In the genomic region with DNA sequence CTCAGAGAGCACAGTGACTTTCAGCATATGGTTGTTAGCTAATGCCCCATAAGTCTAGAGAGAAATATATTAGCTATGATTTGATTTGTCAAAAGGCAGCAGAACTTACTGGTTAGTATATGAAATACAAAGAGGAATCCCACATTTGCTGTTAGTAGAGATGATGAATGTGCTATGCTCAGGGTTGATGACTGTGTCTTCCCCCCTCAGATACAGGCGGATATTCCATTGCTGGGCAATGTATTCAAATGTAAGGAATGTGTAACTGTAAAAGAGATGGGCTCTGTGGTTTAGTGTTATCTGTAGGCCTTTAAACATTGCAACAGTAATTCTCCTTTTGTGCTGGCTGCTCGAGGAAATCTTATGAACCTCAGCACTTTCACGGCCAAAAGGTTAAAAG, we compare ENCODE assay signal across 23 cellular contexts.
A peak's percentile ranks its signal among the peaks of the same experiment; 100 is the strongest.
DNase-seq lines count a peak whose midpoint lies in the region; ATAC-seq and TF ChIP-seq lines count a peak whose summit lies in the region.
"Had no signal": no experiment of that assay in that cellular context is flagged by ENCODE, and none has a peak within 500 bp of the region (broad histone marks: within the 10 kb centered on the region; RNA-seq: fewer than 3 reads in every experiment).

No MANE protein-coding gene starts in this region.

- no peak overlapping the region for H4K5ac ChIP-seq in IMR-90 (ENCODE audit: low read depth, low read length)

- no peaks in the 10 kb centered on the region for H3K27me3 ChIP-seq in IMR-90 (ENCODE audit: control insufficient read depth, insufficient read depth, low read length)
- no peaks in the 10 kb centered on the region for H3K27me3 ChIP-seq in stomach

- no peak overlapping the region for H3K18ac ChIP-seq in IMR-90 (ENCODE audit: low read depth, low read length)

- no peaks in the 10 kb centered on the region for H3K4me1 ChIP-seq in IMR-90 (ENCODE audit: control insufficient read depth, insufficient read depth, low read length)
- no peaks in the 10 kb centered on the region for H3K4me1 ChIP-seq in stomach
- H3K4me1 ChIP-seq: BLaER1 had no signal

- no peak overlapping the region for H3K4me2 ChIP-seq in IMR-90 (ENCODE audit: low read depth, low read length)
- H3K4me2 ChIP-seq: BLaER1 had no signal

- H3K23ac ChIP-seq in IMR-90 (ENCODE audit: low read depth, low read length): no peak overlapping the region

- intact Hi-C loops in IMR-90 (cut with micrococcal nuclease) (no loop called here), stomach (cut with DNase I; ENCODE audit: low total_unique reads) (no loop called here)

- no peaks in the 10 kb centered on the region for H4K20me1 ChIP-seq in IMR-90 (ENCODE audit: insufficient read depth, low read length)
- H4K20me1 ChIP-seq: BLaER1 had no signal

- no peaks in the 10 kb centered on the region for H3K36me3 Mint-ChIP-seq in naive thymus-derived CD8-positive, alpha-beta T cell
- H3K36me3 Mint-ChIP-seq in endothelial cell (ENCODE audit: low read depth, unreplicated experiment): no peaks in the 10 kb centered on the region

- H3K4me3 Mint-ChIP-seq in naive thymus-derived CD8-positive, alpha-beta T cell: no peak overlapping the region
- H3K4me3 Mint-ChIP-seq in endothelial cell (ENCODE audit: unreplicated experiment): no peak overlapping the region
- H3K4me3 Mint-ChIP-seq: CD4-positive, alpha-beta T cell had no signal

- ATAC-seq in IMR-90 (ENCODE audit: low read depth): 0 out of 2 replicates have a peak, but pooled peaks have one; percentile 17
- no peak for ATAC-seq in HG03045 (IDR thresholded peaks at IDR 0.05; ENCODE audit: unreplicated experiment)
- ATAC-seq in naive thymus-derived CD8-positive, alpha-beta T cell: no peak
- ATAC-seq: Panc1 had no signal

- H3K56ac ChIP-seq in IMR-90 (ENCODE audit: extremely low read depth, insufficient read depth, low read length): no peak overlapping the region

- no peak overlapping the region for H3K27ac Mint-ChIP-seq in naive thymus-derived CD8-positive, alpha-beta T cell
- no peak overlapping the region for H3K27ac Mint-ChIP-seq in endothelial cell (ENCODE audit: unreplicated experiment)
- H3K27ac Mint-ChIP-seq: CD4-positive, alpha-beta T cell had no signal

- no peak overlapping the region for H3K14ac ChIP-seq in IMR-90 (replicated peaks; ENCODE audit: low read depth, low read length)

- TF ChIP-seq RAD21 in IMR-90 (IDR thresholded peaks at IDR 0.05; ENCODE audit: low read length): no peak

- H3K9ac ChIP-seq in IMR-90 (ENCODE audit: low read depth, low read length): no peak overlapping the region
- H3K9ac ChIP-seq: BLaER1, GM23248 had no signal

- DNase-seq in A172 (ENCODE audit: low spot score): peak; percentile 49
- peak; percentile 61 for DNase-seq in IMR-90
- peak; percentile 43 to 44 for DNase-seq in cardiac fibroblast (ENCODE audit: low read depth in 2 of 2)
- DNase-seq in fibroblast of the aortic adventitia (ENCODE audit: low read depth): peak; percentile 50
- no peak for DNase-seq in stomach
- no peak for DNase-seq in naive thymus-derived CD8-positive, alpha-beta T cell
- no peak for DNase-seq in endothelial cell (ENCODE audit: low spot score)
- DNase-seq: CD4-positive, alpha-beta T cell; GM23248; H7; Karpas-422; NCI-H1092; NCI-H1417 treated with DMSO at 0.1 percent for 48 hours; NCI-H1694 treated with DMSO at 0.1 percent for 48 hours; NCI-H2081; NCI-H226; NCI-H510A; NCI-H69; SHP77 treated with DMSO at 0.1 percent for 48 hours had no signal

- no peak overlapping the region for H2BK5ac ChIP-seq in IMR-90 (ENCODE audit: low read depth, low read length, poor library complexity, severe bottlenecking)

- H3K4ac ChIP-seq in IMR-90 (ENCODE audit: low read depth, low read length): no peak overlapping the region

- H4K8ac ChIP-seq in IMR-90 (ENCODE audit: low read depth in 2 of 2, low read length in 2 of 2): no peak overlapping the region

- H2BK20ac ChIP-seq in IMR-90 (ENCODE audit: low read depth, low read length): no peak overlapping the region

- H2AK9ac ChIP-seq in IMR-90 (replicated peaks; ENCODE audit: low read depth, low read length, poor library complexity): no peak overlapping the region

- H2BK15ac ChIP-seq in IMR-90 (ENCODE audit: low read depth, low read length): no peak overlapping the region

- H3K79me1 ChIP-seq in IMR-90 (ENCODE audit: low read depth in 1 of 2, low read length in 2 of 2): no peaks in the 10 kb centered on the region

- TF ChIP-seq POLR2A in IMR-90 (IDR thresholded peaks at IDR 0.05; ENCODE audit: low read depth, low read length) (no peak), stomach (IDR thresholded peaks at IDR 0.05) (no peak)

- H3K4me1 Mint-ChIP-seq in naive thymus-derived CD8-positive, alpha-beta T cell: no peaks in the 10 kb centered on the region
- H3K4me1 Mint-ChIP-seq in endothelial cell (ENCODE audit: unreplicated experiment): no peaks in the 10 kb centered on the region

- no peak overlapping the region for H2AFZ ChIP-seq in IMR-90 (replicated peaks; ENCODE audit: low read length, poor library complexity)
- H2AFZ ChIP-seq: GM23248 had no signal

- TF ChIP-seq CTCF in IMR-90 (conservative IDR thresholded peaks at IDR 0.05; ENCODE audit: low read depth, low read length) (no peak), cardiac fibroblast (IDR thresholded peaks at IDR 0.05; ENCODE audit: low read depth, low read length) (no peak), fibroblast of the aortic adventitia (IDR thresholded peaks at IDR 0.05; ENCODE audit: insufficient read depth, low read length) (no peak), stomach (IDR thresholded peaks at IDR 0.05) (no peak), endothelial cell (IDR thresholded peaks at IDR 0.05; ENCODE audit: unreplicated experiment) (no peak)

- no peak overlapping the region for H2AK5ac ChIP-seq in IMR-90 (ENCODE audit: low read depth, low read length)

- H3K4me3 ChIP-seq in IMR-90 (ENCODE audit: insufficient read depth, low read depth, low read length) (no peak overlapping the region), cardiac fibroblast (replicated peaks in 1 of 2; ENCODE audit: low read depth in 2 of 2, low read length in 2 of 2) (no peak overlapping the region), fibroblast of the aortic adventitia (ENCODE audit: low read depth, low read length) (no peak overlapping the region), stomach (no peak overlapping the region)
- H3K4me3 ChIP-seq: BLaER1, GM23248 had no signal

- H3K27ac ChIP-seq in IMR-90 (ENCODE audit: insufficient read depth, low read length) (no peak overlapping the region), stomach (no peak overlapping the region)
- H3K27ac ChIP-seq: 22Rv1, BLaER1, GM23248 had no signal

- no peak overlapping the region for H2BK120ac ChIP-seq in IMR-90 (ENCODE audit: low read depth, low read length)

- H4K91ac ChIP-seq in IMR-90 (ENCODE audit: insufficient read depth, low read depth, low read length): no peak overlapping the region

- in situ Hi-C loops in IMR-90 (cut with MboI; ENCODE audit: low sequenced_read_pairs): no loop called here

- H3K9me3 ChIP-seq in IMR-90 (ENCODE audit: control insufficient read depth, insufficient read depth, low read length): no peaks in the 10 kb centered on the region
- no peaks in the 10 kb centered on the region for H3K9me3 ChIP-seq in stomach

- H3K9me3 Mint-ChIP-seq in naive thymus-derived CD8-positive, alpha-beta T cell: peaks cover 0 to 7% (median 0%) of the 10 kb centered on the region in 9 donors
- H3K9me3 Mint-ChIP-seq in endothelial cell (ENCODE audit: unreplicated experiment): no peaks in the 10 kb centered on the region
- H3K9me3 Mint-ChIP-seq: CD4-positive, alpha-beta T cell had no signal

- POLR2A ChIA-PET in IMR-90 (lab: Charles Lee; ENCODE audit: unreplicated experiment): no interaction called here
- POLR2A ChIA-PET in naive thymus-derived CD8-positive, alpha-beta T cell (lab: Charles Lee): no interaction called here

- CTCF ChIA-PET in IMR-90 (lab: Yijun Ruan, JAX): no interaction called here

- dilution Hi-C loops in IMR-90 (cut with HindIII; ENCODE audit: low sequenced_read_pairs, unreplicated experiment): no loop called here

- no peaks in the 10 kb centered on the region for H3K27me3 Mint-ChIP-seq in naive thymus-derived CD8-positive, alpha-beta T cell
- peaks cover 2% of the 10 kb centered on the region for H3K27me3 Mint-ChIP-seq in endothelial cell (ENCODE audit: unreplicated experiment)
- H3K27me3 Mint-ChIP-seq: CD4-positive, alpha-beta T cell had no signal

- no peaks in the 10 kb centered on the region for H3K9me1 ChIP-seq in IMR-90 (ENCODE audit: insufficient read depth, low read length)

- H3K36me3 ChIP-seq in IMR-90 (ENCODE audit: control insufficient read depth, insufficient read depth, low read length): no peaks in the 10 kb centered on the region
- no peaks in the 10 kb centered on the region for H3K36me3 ChIP-seq in stomach
- H3K36me3 ChIP-seq: BLaER1 had no signal

- WGBS in IMR-90 (ENCODE audit: extremely low coverage in 2 of 2, insufficient read length in 1 of 2), 2 experiments: no CpG with 5 or more reads among the region's 3 CpGs
- WGBS in stomach, 5 donors: 32 to 68% (median 39%) methylated on average over 3 of the region's 3 CpGs

- TF ChIP-seq EP300 in stomach (IDR thresholded peaks at IDR 0.05): no peak

- BruUV-seq in IMR-90 (replicated peaks; lab: Mats Ljungman, UMichigan): no TSS peak

TF ChIP-seq in IMR-90, 13 proteins besides CTCF, POLR2A, EP300 and RAD21:
- no peak for TF ChIP-seq CEBPB (IDR thresholded peaks at IDR 0.05; ENCODE audit: low read depth, low read length)
TF ChIP-seq in IMR-90: peak in this region for 0.

Comparison
In these comparisons a context has a peak if more than half of its experiments do, and no peak if none do; other contexts are left out.
1. DNase-seq: peak in A172 (single experiment), IMR-90 (single experiment), cardiac fibroblast (2 of 2) and fibroblast of the aortic adventitia (single experiment); none in stomach (single experiment), naive thymus-derived CD8-positive, alpha-beta T cell (0 of 10) and endothelial cell (single experiment).